Comparison of ENCODE assay signal across 10 cellular contexts in genomic region chr5:93583525-93583798, GRCh38. TPM values are rescaled to one million over a fixed set of nuclear protein-coding genes. Genes with fewer than 3 reads are reported as not detected.
DNase-seq lines count a peak whose midpoint lies in the region; ATAC-seq and TF ChIP-seq lines count a peak whose summit lies in the region.
"Had no signal": no experiment of that assay in that cellular context is flagged by ENCODE, and none has a peak within 500 bp of the region (broad histone marks: within the 10 kb centered on the region; RNA-seq: fewer than 3 reads in every experiment).

No MANE protein-coding gene starts in this region.

- peaks cover 23% of the 10 kb centered on the region for H3K4me1 Mint-ChIP-seq in activated T-cell treated with anti-CD3 and anti-CD28 coated beads, Interleukin-2, amount 50 U/mL, for 4 hours (ENCODE audit: low read depth)
- H3K4me1 Mint-ChIP-seq in activated naive CD8-positive, alpha-beta T cell treated with anti-CD3 and anti-CD28 coated beads for 36 hours, result peaks cover 32% of the 10 kb centered on the region

- no peak for ATAC-seq in activated T-cell treated with anti-CD3 and anti-CD28 coated beads, Interleukin-2, amount 50 U/mL, for 4 hours
- ATAC-seq in GM21360 (IDR thresholded peaks at IDR 0.05; ENCODE audit: unreplicated experiment), result no peak
- no peak for ATAC-seq in HG03342 (IDR thresholded peaks at IDR 0.05; ENCODE audit: unreplicated experiment)

- DNase-seq in activated T-cell treated with anti-CD3 and anti-CD28 coated beads, Interleukin-2, amount 50 U/mL, for 4 hours, result no peak
- DNase-seq in activated T-cell treated with anti-CD3 and anti-CD28 coated beads for 4 hours (no peak), iris pigment epithelial cell (ENCODE audit: low read depth) (peak; percentile 70), tibial artery (no peak), RWPE1 (ENCODE audit: low spot score) (no peak)
- no peak for DNase-seq in activated naive CD8-positive, alpha-beta T cell treated with anti-CD3 and anti-CD28 coated beads for 36 hours

- POLR2A ChIA-PET in RWPE1 (lab: Yijun Ruan, JAX; ENCODE audit: low non-redundant PET), result no interaction called here

- intact Hi-C loops in tibial artery (cut with DNase I; ENCODE audit: low total_unique reads), result loop anchor here (10.0 kb wide), 1 partner anchor 221 kb away; no protein-coding TSS in a partner anchor

- peaks cover 0 to 47% (median 32%) of the 10 kb centered on the region in 4 donors for H3K4me1 ChIP-seq in tibial artery

- H3K4me3 ChIP-seq in tibial artery, result peak overlapping the region; percentile 58 to 68

- H3K27me3 Mint-ChIP-seq in activated T-cell treated with anti-CD3 and anti-CD28 coated beads, Interleukin-2, amount 50 U/mL, for 4 hours (ENCODE audit: low read depth), result peaks cover 44% of the 10 kb centered on the region
- peaks cover 58% of the 10 kb centered on the region for H3K27me3 Mint-ChIP-seq in activated naive CD8-positive, alpha-beta T cell treated with anti-CD3 and anti-CD28 coated beads for 36 hours

- CTCF ChIA-PET in RWPE1 (lab: Yijun Ruan, JAX), result no interaction called here

- no peak overlapping the region for H3K27ac Mint-ChIP-seq in activated naive CD8-positive, alpha-beta T cell treated with anti-CD3 and anti-CD28 coated beads for 36 hours
- H3K27ac Mint-ChIP-seq: activated naive CD8-positive, alpha-beta T cell had no signal

- H3K36me3 ChIP-seq in tibial artery, result no peaks in the 10 kb centered on the region
- H3K36me3 ChIP-seq: neutrophil had no signal

- no peaks in the 10 kb centered on the region for H3K36me3 Mint-ChIP-seq in activated T-cell treated with anti-CD3 and anti-CD28 coated beads, Interleukin-2, amount 50 U/mL, for 4 hours (ENCODE audit: insufficient read depth)
- H3K36me3 Mint-ChIP-seq in activated naive CD8-positive, alpha-beta T cell treated with anti-CD3 and anti-CD28 coated beads for 36 hours, result peaks cover 4% of the 10 kb centered on the region
- H3K36me3 Mint-ChIP-seq: activated naive CD8-positive, alpha-beta T cell had no signal

- no peaks in the 10 kb centered on the region for H3K9me3 ChIP-seq in tibial artery
- H3K9me3 ChIP-seq: neutrophil had no signal

- H3K4me3 Mint-ChIP-seq in activated T-cell treated with anti-CD3 and anti-CD28 coated beads, Interleukin-2, amount 50 U/mL, for 4 hours, result peak overlapping the region; percentile 73
- peak overlapping the region; percentile 65 for H3K4me3 Mint-ChIP-seq in activated naive CD8-positive, alpha-beta T cell treated with anti-CD3 and anti-CD28 coated beads for 36 hours
- H3K4me3 Mint-ChIP-seq: activated naive CD8-positive, alpha-beta T cell had no signal

- H3K27me3 ChIP-seq in tibial artery, result peaks cover 0 to 17% of the 10 kb centered on the region in 2 donors

- TF ChIP-seq CTCF in tibial artery (IDR thresholded peaks at IDR 0.05) (no peak), RWPE1 (conservative IDR thresholded peaks at IDR 0.05; ENCODE audit: low read depth) (no peak)

- H3K9me3 Mint-ChIP-seq in activated T-cell treated with anti-CD3 and anti-CD28 coated beads, Interleukin-2, amount 50 U/mL, for 4 hours, result no peaks in the 10 kb centered on the region
- no peaks in the 10 kb centered on the region for H3K9me3 Mint-ChIP-seq in activated naive CD8-positive, alpha-beta T cell treated with anti-CD3 and anti-CD28 coated beads for 36 hours

- H3K27ac ChIP-seq in tibial artery, result no peak overlapping the region
- no peak overlapping the region for H3K27ac ChIP-seq in RWPE1
- H3K27ac ChIP-seq: neutrophil had no signal

RNA-seq across cellular contexts. Expression of gene NR2F1, which starts 0.4 kb away (rescaled TPM):
- total RNA-seq in activated T-cell treated with anti-CD3 and anti-CD28 coated beads, Interleukin-2, amount 50 U/mL, for 4 hours, result under 1 TPM; 0.08 to 0.21 (median 0.10) TPM
- not detected for total RNA-seq in activated naive CD8-positive, alpha-beta T cell treated with anti-CD3 and anti-CD28 coated beads for 36 hours

RNA-seq across cellular contexts. Expression of gene NR2F1-AS1, which starts 2.4 kb away (rescaled TPM):
- total RNA-seq in activated T-cell treated with anti-CD3 and anti-CD28 coated beads, Interleukin-2, amount 50 U/mL, for 4 hours, result not detected
- not detected for total RNA-seq in activated naive CD8-positive, alpha-beta T cell treated with anti-CD3 and anti-CD28 coated beads for 36 hours
